Comparison of ENCODE assay signal across 31 cellular contexts in genomic region chr14:34110531-34110930, GRCh38.
"Had no signal": no experiment of that assay in that cellular context is flagged by ENCODE, and none has a peak within 500 bp of the region (broad histone marks: within the 10 kb centered on the region; RNA-seq: fewer than 3 reads in every experiment).

No MANE protein-coding gene starts in this region.

- H3K27ac ChIP-seq: adrenal gland, epithelial cell of prostate, esophagus squamous epithelium, heart right ventricle, left lung, lower lobe of right lung, ovary, right lobe of liver, stomach, thyroid gland, upper lobe of left lung, vagina, VCaP had no signal

- H3K4me1 Mint-ChIP-seq: activated CD4-positive, alpha-beta memory T cell treated with anti-CD3 and anti-CD28 coated beads, Interleukin-2, amount 10 ng/mL, durations not matched to agents 7 days and 5 days; activated CD4-positive, alpha-beta T cell treated with anti-CD3 and anti-CD28 coated beads, Interleukin-2, amount 10 ng/mL, durations not matched to agents 7 days and 5 days; central memory CD8-positive, alpha-beta T cell; stimulated activated effector memory CD8-positive, alpha-beta T cell treated with anti-CD3 and anti-CD28 coated beads, Interleukin-12 subunit alpha, Interleukin-12 subunit beta, amount 100 ng/mL, for 72 hours had no signal

- H3K4me3 ChIP-seq: adrenal gland, esophagus squamous epithelium, heart right ventricle, left lung, lower lobe of right lung, ovary, right lobe of liver, stomach, thyroid gland, upper lobe of left lung, vagina had no signal

- H3K9me3 ChIP-seq: adrenal gland, esophagus squamous epithelium, left lung, lower lobe of right lung, ovary, right lobe of liver, stomach, thyroid gland, upper lobe of left lung, vagina had no signal

- H3K36me3 Mint-ChIP-seq: activated naive CD4-positive, alpha-beta T cell treated with anti-CD3 and anti-CD28 coated beads, Interleukin-2, amount 50 U/mL, for 72 hours; stimulated activated effector memory CD8-positive, alpha-beta T cell treated with anti-CD3 and anti-CD28 coated beads, Interleukin-12 subunit alpha, Interleukin-12 subunit beta, amount 100 ng/mL, for 72 hours had no signal

- H3K27me3 ChIP-seq: adrenal gland, esophagus squamous epithelium, heart right ventricle, ovary, right lobe of liver, stomach, thyroid gland, upper lobe of left lung, vagina had no signal

- H3K27ac Mint-ChIP-seq: activated CD4-positive, alpha-beta memory T cell treated with anti-CD3 and anti-CD28 coated beads, Interleukin-2, amount 10 ng/mL, durations not matched to agents 7 days and 5 days; activated CD4-positive, alpha-beta T cell treated with anti-CD3 and anti-CD28 coated beads, Interleukin-2, amount 10 ng/mL, durations not matched to agents 7 days and 5 days; activated naive CD4-positive, alpha-beta T cell treated with anti-CD3 and anti-CD28 coated beads, Interleukin-2, amount 50 U/mL, for 72 hours; activated T-cell treated with anti-CD3 and anti-CD28 coated beads, Interleukin-2, amount 50 U/mL, for 24 hours; nephron; progenitor cell of endocrine pancreas; stimulated activated effector memory CD8-positive, alpha-beta T cell treated with anti-CD3 and anti-CD28 coated beads, Interleukin-12 subunit alpha, Interleukin-12 subunit beta, amount 100 ng/mL, for 72 hours; T-helper 1 cell treated with Interleukin-12 subunit alpha and Interleukin-12 subunit beta and Interleukin-4 antibody, amounts not matched to agents 30 μg/mL and 1 μg/mL, for 36 hours had no signal

- H3K27me3 Mint-ChIP-seq: central memory CD8-positive, alpha-beta T cell had no signal

- H3K36me3 ChIP-seq: adrenal gland, esophagus squamous epithelium, heart right ventricle, left lung, lower lobe of right lung, ovary, right lobe of liver, stomach, thyroid gland, upper lobe of left lung, vagina had no signal

- H3K4me1 ChIP-seq: adrenal gland, esophagus squamous epithelium, lower lobe of right lung, right lobe of liver, upper lobe of left lung, vagina had no signal

- ATAC-seq: heart right ventricle; left lung; lower lobe of right lung; right lobe of liver; stimulated activated effector memory CD8-positive, alpha-beta T cell treated with anti-CD3 and anti-CD28 coated beads, Interleukin-12 subunit alpha, Interleukin-12 subunit beta, amount 100 ng/mL, for 72 hours had no signal

- H3K4me3 Mint-ChIP-seq: activated CD4-positive, alpha-beta memory T cell treated with anti-CD3 and anti-CD28 coated beads, Interleukin-2, amount 10 ng/mL, durations not matched to agents 7 days and 5 days; activated CD4-positive, alpha-beta T cell treated with anti-CD3 and anti-CD28 coated beads, Interleukin-2, amount 10 ng/mL, durations not matched to agents 7 days and 5 days; activated T-cell treated with anti-CD3 and anti-CD28 coated beads, Interleukin-2, amount 50 U/mL, for 24 hours; central memory CD8-positive, alpha-beta T cell; nephron; stimulated activated effector memory CD8-positive, alpha-beta T cell treated with anti-CD3 and anti-CD28 coated beads, Interleukin-12 subunit alpha, Interleukin-12 subunit beta, amount 100 ng/mL, for 72 hours; T-helper 1 cell treated with Interleukin-12 subunit alpha and Interleukin-12 subunit beta and Interleukin-4 antibody, amounts not matched to agents 30 μg/mL and 1 μg/mL, for 36 hours had no signal

- H3K9me3 Mint-ChIP-seq: activated CD4-positive, alpha-beta memory T cell treated with anti-CD3 and anti-CD28 coated beads, Interleukin-2, amount 10 ng/mL, durations not matched to agents 7 days and 5 days; activated T-cell treated with anti-CD3 and anti-CD28 coated beads, Interleukin-2, amount 50 U/mL, for 24 hours; central memory CD8-positive, alpha-beta T cell; nephron; stimulated activated effector memory CD8-positive, alpha-beta T cell treated with anti-CD3 and anti-CD28 coated beads, Interleukin-12 subunit alpha, Interleukin-12 subunit beta, amount 100 ng/mL, for 72 hours; T-helper 1 cell treated with Interleukin-12 subunit alpha and Interleukin-12 subunit beta and Interleukin-4 antibody, amounts not matched to agents 30 μg/mL and 1 μg/mL, for 36 hours had no signal

- DNase-seq: activated CD4-positive, alpha-beta memory T cell treated with anti-CD3 and anti-CD28 coated beads, Interleukin-2, amount 10 ng/mL, durations not matched to agents 7 days and 5 days; activated CD4-positive, alpha-beta T cell treated with anti-CD3 and anti-CD28 coated beads, Interleukin-2, amount 10 ng/mL, durations not matched to agents 7 days and 5 days; activated CD8-positive, alpha-beta memory T cell treated with anti-CD3 and anti-CD28 coated beads, Interleukin-2, amount 50 U/mL, for 48 hours; activated gamma-delta T cell treated with Interleukin-2 at 50 U/mL for 16 hours; activated T-cell treated with anti-CD3 and anti-CD28 coated beads, Interleukin-2, amount 50 U/mL, for 24 hours; adrenal gland; effector CD8-positive, alpha-beta T cell; esophagus squamous epithelium; foreskin melanocyte; heart right ventricle; left lung; lower lobe of right lung; mesendoderm; ovary; right lobe of liver; small intestine; stimulated activated CD4-positive, alpha-beta T cell treated with anti-CD3 and anti-CD28 coated beads, Interleukin-4, amount 100 ng/mL, for 24 hours; stomach; SW 1271; T-helper 9 cell; thyroid gland; upper lobe of left lung had no signal
